Comparison of ENCODE assay signal across 12 cellular contexts in genomic region chr10:44724415-44725174, GRCh38.
A peak's percentile ranks its signal among the peaks of the same experiment; 100 is the strongest.
DNase-seq lines count a peak whose midpoint lies in the region; ATAC-seq and TF ChIP-seq lines count a peak whose summit lies in the region.
"Had no signal": no experiment of that assay in that cellular context is flagged by ENCODE, and none has a peak within 500 bp of the region (broad histone marks: within the 10 kb centered on the region; RNA-seq: fewer than 3 reads in every experiment).

No MANE protein-coding gene starts in this region.

- CTCF ChIA-PET in activated CD8-positive, alpha-beta memory T cell treated with anti-CD3 and anti-CD28 coated beads, Interleukin-2, amount 10 ng/mL, durations not matched to agents 7 days and 5 days (lab: Charles Lee), result no interaction called here

- H3K36me3 ChIP-seq in brain microvascular endothelial cell (replicated peaks), result no peaks in the 10 kb centered on the region

- no peaks in the 10 kb centered on the region for H3K36me3 Mint-ChIP-seq in activated CD8-positive, alpha-beta memory T cell treated with anti-CD3 and anti-CD28 coated beads, Interleukin-2, amount 10 ng/mL, durations not matched to agents 7 days and 5 days

- DNase-seq in NOMO-1 treated with DMSO at 0.1 percent for 48 hours (lab: John Stamatoyannopoulos, UW; ENCODE audit: unreplicated experiment) (peak; percentile 45), NOMO-1 treated with dmso at 0.1 percent for 144 hours (lab: John Stamatoyannopoulos, UW; ENCODE audit: unreplicated experiment) (no peak), brain microvascular endothelial cell (peak; percentile 85), smooth muscle cell of the brain vasculature (ENCODE audit: low read depth, low spot score) (peak; percentile 29), HPDE6-E6E7 (ENCODE audit: extremely low spot score) (no peak)
- no peak for DNase-seq in activated CD8-positive, alpha-beta memory T cell treated with anti-CD3 and anti-CD28 coated beads, Interleukin-2, amount 10 ng/mL, durations not matched to agents 7 days and 5 days
- DNase-seq in stimulated activated CD4-positive, alpha-beta T cell treated with anti-CD3 and anti-CD28 coated beads, Interleukin-12 subunit alpha, Interleukin-12 subunit beta, amount 100 ng/mL, for 4 hours, result no peak
- DNase-seq: activated naive CD4-positive, alpha-beta T cell treated with anti-CD3 and anti-CD28 coated beads for 36 hours; foreskin melanocyte; NCI-H446 treated with DMSO at 0.1 percent for 48 hours had no signal

- H3K27me3 Mint-ChIP-seq in activated CD8-positive, alpha-beta memory T cell treated with anti-CD3 and anti-CD28 coated beads, Interleukin-2, amount 10 ng/mL, durations not matched to agents 7 days and 5 days, result no peaks in the 10 kb centered on the region

- TF ChIP-seq CTCF in brain microvascular endothelial cell (IDR thresholded peaks at IDR 0.05; ENCODE audit: low read depth, low read length, missing control alignments), result no peak

- peak; percentile 47 for ATAC-seq in HG03558 (IDR thresholded peaks at IDR 0.05; ENCODE audit: extremely low read depth, unreplicated experiment)
- no peak for ATAC-seq in activated CD8-positive, alpha-beta memory T cell treated with anti-CD3 and anti-CD28 coated beads, Interleukin-2, amount 10 ng/mL, durations not matched to agents 7 days and 5 days

- H3K4me1 Mint-ChIP-seq in activated CD8-positive, alpha-beta memory T cell treated with anti-CD3 and anti-CD28 coated beads, Interleukin-2, amount 10 ng/mL, durations not matched to agents 7 days and 5 days, result peaks cover 1% of the 10 kb centered on the region

- no peak overlapping the region for H3K4me3 ChIP-seq in brain microvascular endothelial cell (ENCODE audit: low read depth, low read length)

- H3K27ac Mint-ChIP-seq in activated CD8-positive, alpha-beta memory T cell treated with anti-CD3 and anti-CD28 coated beads, Interleukin-2, amount 10 ng/mL, durations not matched to agents 7 days and 5 days, result no peak overlapping the region
- H3K27ac Mint-ChIP-seq: activated naive CD4-positive, alpha-beta T cell treated with anti-CD3 and anti-CD28 coated beads for 36 hours had no signal

- no peaks in the 10 kb centered on the region for H3K27me3 ChIP-seq in brain microvascular endothelial cell (replicated peaks)

- H3K4me3 Mint-ChIP-seq in activated CD8-positive, alpha-beta memory T cell treated with anti-CD3 and anti-CD28 coated beads, Interleukin-2, amount 10 ng/mL, durations not matched to agents 7 days and 5 days, result no peak overlapping the region
- H3K4me3 Mint-ChIP-seq: activated naive CD4-positive, alpha-beta T cell treated with anti-CD3 and anti-CD28 coated beads for 36 hours had no signal

- peaks cover 6% of the 10 kb centered on the region for H3K9me3 Mint-ChIP-seq in activated CD8-positive, alpha-beta memory T cell treated with anti-CD3 and anti-CD28 coated beads, Interleukin-2, amount 10 ng/mL, durations not matched to agents 7 days and 5 days (ENCODE audit: low read depth)
- H3K9me3 Mint-ChIP-seq: activated naive CD4-positive, alpha-beta T cell treated with anti-CD3 and anti-CD28 coated beads for 36 hours had no signal

- in situ Hi-C loops in brain microvascular endothelial cell (cut with HindIII; ENCODE audit: low pct_ligation_motif_present, low sequenced_read_pairs), result no loop called here

- H3K27ac ChIP-seq in brain microvascular endothelial cell, result peak overlapping the region; percentile 76
- H3K27ac ChIP-seq: 22Rv1 had no signal

Comparison
In these comparisons a context has a peak if more than half of its experiments do, and no peak if none do; other contexts are left out.
1. DNase-seq: peak in NOMO-1 treated with DMSO at 0.1 percent for 48 hours (single experiment), brain microvascular endothelial cell (single experiment) and smooth muscle cell of the brain vasculature (single experiment); none in NOMO-1 treated with dmso at 0.1 percent for 144 hours (single experiment), activated CD8-positive, alpha-beta memory T cell treated with anti-CD3 and anti-CD28 coated beads, Interleukin-2, amount 10 ng/mL, durations not matched to agents 7 days and 5 days (single experiment), stimulated activated CD4-positive, alpha-beta T cell treated with anti-CD3 and anti-CD28 coated beads, Interleukin-12 subunit alpha, Interleukin-12 subunit beta, amount 100 ng/mL, for 4 hours (single experiment) and HPDE6-E6E7 (single experiment).